In genomic region chr3:78830466-78830865, GRCh38 we compare ENCODE assay signal across 1 cellular context.
TF ChIP-seq lines count a peak whose summit lies in the region.

No MANE protein-coding gene starts in this region.

TF ChIP-seq in HEK293, 187 proteins besides CTCF, POLR2A, EP300 and RAD21:
- TF ChIP-seq PRDM2 (tag by site-specific recombination; IDR thresholded peaks at IDR 0.05; ENCODE audit: borderline replicate concordance) (no peak), MZF1 (tag by site-specific recombination; IDR thresholded peaks at IDR 0.05; ENCODE audit: borderline replicate concordance) (0 out of 2 replicates have a peak, but pooled peaks have one; percentile 17)
